15 cellular contexts compared by ENCODE assay signal in genomic region chr2:71615769-71616730, GRCh38.
A peak's percentile ranks its signal among the peaks of the same experiment; 100 is the strongest.
DNase-seq lines count a peak whose midpoint lies in the region; ATAC-seq and TF ChIP-seq lines count a peak whose summit lies in the region.
"Had no signal": no experiment of that assay in that cellular context is flagged by ENCODE, and none has a peak within 500 bp of the region (broad histone marks: within the 10 kb centered on the region; RNA-seq: fewer than 3 reads in every experiment).

No MANE protein-coding gene starts in this region.

- DNase-seq in activated CD8-positive, alpha-beta T cell treated with anti-CD3 and anti-CD28 coated beads, Interleukin-2, amount 10 ng/mL, durations not matched to agents 7 days and 5 days = peak; percentile 6
- DNase-seq in activated CD8-positive, alpha-beta T cell treated with anti-CD3 and anti-CD28 coated beads for 36 hours = no peak
- DNase-seq in heart left ventricle = peak in 2 of 5 donors; percentile 3 to 28
- peak in 1 of 2 donors; percentile 52 for DNase-seq in tibial artery
- no peak for DNase-seq in effector CD8-positive, alpha-beta T cell (lab: John Stamatoyannopoulos, UW)
- DNase-seq: NCI-H1417; NCI-H446 treated with DMSO at 0.1 percent for 48 hours; OCI-M1; stimulated activated CD4-positive, alpha-beta T cell treated with anti-CD3 and anti-CD28 coated beads, Interleukin-4, amount 100 ng/mL, for 24 hours had no signal

- H3K36me3 Mint-ChIP-seq in activated CD8-positive, alpha-beta T cell treated with anti-CD3 and anti-CD28 coated beads, Interleukin-2, amount 10 ng/mL, durations not matched to agents 7 days and 5 days (ENCODE audit: low read depth) = no peaks in the 10 kb centered on the region
- no peaks in the 10 kb centered on the region for H3K36me3 Mint-ChIP-seq in activated CD8-positive, alpha-beta T cell treated with anti-CD3 and anti-CD28 coated beads for 36 hours (ENCODE audit: low read depth)
- no peaks in the 10 kb centered on the region for H3K36me3 Mint-ChIP-seq in nephron (ENCODE audit: low read depth)
- H3K36me3 Mint-ChIP-seq: CD8-positive, alpha-beta T cell; stimulated activated effector memory CD8-positive, alpha-beta T cell treated with anti-CD3 and anti-CD28 coated beads, Interleukin-12 subunit alpha, Interleukin-12 subunit beta, amount 100 ng/mL, for 72 hours had no signal

- H3K4me1 ChIP-seq in heart left ventricle (peaks cover 18 to 51% (median 41%) of the 10 kb centered on the region in 12 donors), tibial artery (peaks cover 0 to 39% (median 32%) of the 10 kb centered on the region in 4 donors)

- 78 to 82% (median 81%) methylated on average over 13 of the region's 13 CpGs for WGBS in heart left ventricle, 4 donors

- H3K4me1 Mint-ChIP-seq in activated CD8-positive, alpha-beta T cell treated with anti-CD3 and anti-CD28 coated beads, Interleukin-2, amount 10 ng/mL, durations not matched to agents 7 days and 5 days (ENCODE audit: low read depth) = no peaks in the 10 kb centered on the region
- H3K4me1 Mint-ChIP-seq in activated CD8-positive, alpha-beta T cell treated with anti-CD3 and anti-CD28 coated beads for 36 hours (ENCODE audit: low read depth) = no peaks in the 10 kb centered on the region
- H3K4me1 Mint-ChIP-seq in nephron = peaks cover 26% of the 10 kb centered on the region
- H3K4me1 Mint-ChIP-seq: stimulated activated effector memory CD8-positive, alpha-beta T cell treated with anti-CD3 and anti-CD28 coated beads, Interleukin-12 subunit alpha, Interleukin-12 subunit beta, amount 100 ng/mL, for 72 hours had no signal

- H3K9me3 Mint-ChIP-seq in activated CD8-positive, alpha-beta T cell treated with anti-CD3 and anti-CD28 coated beads, Interleukin-2, amount 10 ng/mL, durations not matched to agents 7 days and 5 days (ENCODE audit: insufficient read depth) = no peaks in the 10 kb centered on the region
- no peaks in the 10 kb centered on the region for H3K9me3 Mint-ChIP-seq in activated CD8-positive, alpha-beta T cell treated with anti-CD3 and anti-CD28 coated beads for 36 hours
- H3K9me3 Mint-ChIP-seq in nephron = no peaks in the 10 kb centered on the region
- H3K9me3 Mint-ChIP-seq: CD8-positive, alpha-beta T cell; stimulated activated effector memory CD8-positive, alpha-beta T cell treated with anti-CD3 and anti-CD28 coated beads, Interleukin-12 subunit alpha, Interleukin-12 subunit beta, amount 100 ng/mL, for 72 hours had no signal

- no peak overlapping the region for H3K4me3 Mint-ChIP-seq in activated CD8-positive, alpha-beta T cell treated with anti-CD3 and anti-CD28 coated beads, Interleukin-2, amount 10 ng/mL, durations not matched to agents 7 days and 5 days
- H3K4me3 Mint-ChIP-seq in activated CD8-positive, alpha-beta T cell treated with anti-CD3 and anti-CD28 coated beads for 36 hours = no peak overlapping the region
- H3K4me3 Mint-ChIP-seq in nephron = no peak overlapping the region
- H3K4me3 Mint-ChIP-seq: CD8-positive, alpha-beta T cell; stimulated activated effector memory CD8-positive, alpha-beta T cell treated with anti-CD3 and anti-CD28 coated beads, Interleukin-12 subunit alpha, Interleukin-12 subunit beta, amount 100 ng/mL, for 72 hours had no signal

- H3K36me3 ChIP-seq in heart left ventricle (peaks cover 0 to 25% (median 13%) of the 10 kb centered on the region in 9 donors), tibial artery (no peaks in the 10 kb centered on the region)

- H3K27ac ChIP-seq in heart left ventricle (peak overlapping the region; percentile 78 to 96 (median 87)), tibial artery (peak overlapping the region; percentile 77 to 84)
- H3K27ac ChIP-seq: VCaP had no signal

- ATAC-seq in activated CD8-positive, alpha-beta T cell treated with anti-CD3 and anti-CD28 coated beads, Interleukin-2, amount 10 ng/mL, durations not matched to agents 7 days and 5 days = no peak
- no peak for ATAC-seq in activated CD8-positive, alpha-beta T cell treated with anti-CD3 and anti-CD28 coated beads for 36 hours
- ATAC-seq in heart left ventricle (no peak), GM18873 (IDR thresholded peaks at IDR 0.05; ENCODE audit: low FRiP score, unreplicated experiment) (no peak), GM21390 (IDR thresholded peaks at IDR 0.05; ENCODE audit: unreplicated experiment) (no peak)
- ATAC-seq: CD8-positive, alpha-beta T cell; stimulated activated effector memory CD8-positive, alpha-beta T cell treated with anti-CD3 and anti-CD28 coated beads, Interleukin-12 subunit alpha, Interleukin-12 subunit beta, amount 100 ng/mL, for 72 hours had no signal

- CTCF ChIA-PET in activated CD8-positive, alpha-beta T cell treated with anti-CD3 and anti-CD28 coated beads, Interleukin-2, amount 10 ng/mL, durations not matched to agents 7 days and 5 days (lab: Charles Lee) = no interaction called here
- CTCF ChIA-PET in activated CD8-positive, alpha-beta T cell treated with anti-CD3 and anti-CD28 coated beads for 36 hours (lab: Charles Lee) = interaction anchor here (1.2 kb wide), 1 partner anchor 12 kb away, joined by 3 read pairs; no protein-coding TSS in a partner anchor

- H3K4me3 ChIP-seq in heart left ventricle (no peak overlapping the region), tibial artery (no peak overlapping the region)

- TF ChIP-seq POLR2A in heart left ventricle (IDR thresholded peaks at IDR 0.05) = no peak

- no peak overlapping the region for H3K27ac Mint-ChIP-seq in activated CD8-positive, alpha-beta T cell treated with anti-CD3 and anti-CD28 coated beads, Interleukin-2, amount 10 ng/mL, durations not matched to agents 7 days and 5 days
- H3K27ac Mint-ChIP-seq in activated CD8-positive, alpha-beta T cell treated with anti-CD3 and anti-CD28 coated beads for 36 hours = no peak overlapping the region
- H3K27ac Mint-ChIP-seq in nephron = peak overlapping the region in 2 of 3 experiments; percentile 88 to 92
- H3K27ac Mint-ChIP-seq: CD8-positive, alpha-beta T cell; stimulated activated effector memory CD8-positive, alpha-beta T cell treated with anti-CD3 and anti-CD28 coated beads, Interleukin-12 subunit alpha, Interleukin-12 subunit beta, amount 100 ng/mL, for 72 hours had no signal

- no peaks in the 10 kb centered on the region for H3K27me3 Mint-ChIP-seq in activated CD8-positive, alpha-beta T cell treated with anti-CD3 and anti-CD28 coated beads, Interleukin-2, amount 10 ng/mL, durations not matched to agents 7 days and 5 days (ENCODE audit: low read depth)
- peaks cover 4% of the 10 kb centered on the region for H3K27me3 Mint-ChIP-seq in activated CD8-positive, alpha-beta T cell treated with anti-CD3 and anti-CD28 coated beads for 36 hours
- peaks cover 18% of the 10 kb centered on the region for H3K27me3 Mint-ChIP-seq in nephron (ENCODE audit: low read depth)

- no peaks in the 10 kb centered on the region for H3K9me3 ChIP-seq in heart left ventricle
- H3K9me3 ChIP-seq in tibial artery = no peaks in the 10 kb centered on the region

- POLR2A ChIA-PET in activated CD8-positive, alpha-beta T cell treated with anti-CD3 and anti-CD28 coated beads, Interleukin-2, amount 10 ng/mL, durations not matched to agents 7 days and 5 days (lab: Charles Lee) = no interaction called here
- POLR2A ChIA-PET in activated CD8-positive, alpha-beta T cell treated with anti-CD3 and anti-CD28 coated beads for 36 hours (lab: Charles Lee) = interaction anchor here (0.5 kb wide), 1 partner anchor 35 kb away, joined by 4 read pairs; no protein-coding TSS in a partner anchor

- TF ChIP-seq CTCF in activated CD8-positive, alpha-beta T cell treated with anti-CD3 and anti-CD28 coated beads for 36 hours (IDR thresholded peaks at IDR 0.05) = no peak
- TF ChIP-seq CTCF in heart left ventricle (IDR thresholded peaks at IDR 0.05) (no peak), nephron (IDR thresholded peaks at IDR 0.05; ENCODE audit: unreplicated experiment in 3 of 3) (no peak), tibial artery (IDR thresholded peaks at IDR 0.05) (no peak)

- intact Hi-C loops in activated CD8-positive, alpha-beta T cell treated with anti-CD3 and anti-CD28 coated beads for 36 hours (cut with micrococcal nuclease) = no loop called here
- intact Hi-C loops in heart left ventricle (cut with DNase I) (loop anchor here in 3 of 10 donors (1.0 to 10.0 kb wide), 4 partner anchors 89 to 536 kb away; partner anchors contain the start of gene CYP26B1 (in 1 of the 3)), tibial artery (cut with DNase I; ENCODE audit: low total_unique reads) (loop anchor here (5.0 to 10.0 kb wide), 2 partner anchors 69 to 259 kb away; no protein-coding TSS in a partner anchor)

- H3K27me3 ChIP-seq in heart left ventricle (no peaks in the 10 kb centered on the region), tibial artery (no peaks in the 10 kb centered on the region)

Comparison
In these comparisons a context has a peak if more than half of its experiments do, and no peak if none do; other contexts are left out.
1. H3K27ac Mint-ChIP-seq: peak in nephron (2 of 3); none in activated CD8-positive, alpha-beta T cell treated with anti-CD3 and anti-CD28 coated beads, Interleukin-2, amount 10 ng/mL, durations not matched to agents 7 days and 5 days (single experiment) and activated CD8-positive, alpha-beta T cell treated with anti-CD3 and anti-CD28 coated beads for 36 hours (single experiment).